ENCODE assay signal across 1 cellular context in genomic region chr6:142946181-142946923, GRCh38.
TF ChIP-seq lines count a peak whose summit lies in the region.

No MANE protein-coding gene starts in this region.

TF ChIP-seq in HEK293, 187 proteins besides CTCF, POLR2A, EP300 and RAD21 (continued from another document and continues in another):
- TF ChIP-seq, protein P1, sequence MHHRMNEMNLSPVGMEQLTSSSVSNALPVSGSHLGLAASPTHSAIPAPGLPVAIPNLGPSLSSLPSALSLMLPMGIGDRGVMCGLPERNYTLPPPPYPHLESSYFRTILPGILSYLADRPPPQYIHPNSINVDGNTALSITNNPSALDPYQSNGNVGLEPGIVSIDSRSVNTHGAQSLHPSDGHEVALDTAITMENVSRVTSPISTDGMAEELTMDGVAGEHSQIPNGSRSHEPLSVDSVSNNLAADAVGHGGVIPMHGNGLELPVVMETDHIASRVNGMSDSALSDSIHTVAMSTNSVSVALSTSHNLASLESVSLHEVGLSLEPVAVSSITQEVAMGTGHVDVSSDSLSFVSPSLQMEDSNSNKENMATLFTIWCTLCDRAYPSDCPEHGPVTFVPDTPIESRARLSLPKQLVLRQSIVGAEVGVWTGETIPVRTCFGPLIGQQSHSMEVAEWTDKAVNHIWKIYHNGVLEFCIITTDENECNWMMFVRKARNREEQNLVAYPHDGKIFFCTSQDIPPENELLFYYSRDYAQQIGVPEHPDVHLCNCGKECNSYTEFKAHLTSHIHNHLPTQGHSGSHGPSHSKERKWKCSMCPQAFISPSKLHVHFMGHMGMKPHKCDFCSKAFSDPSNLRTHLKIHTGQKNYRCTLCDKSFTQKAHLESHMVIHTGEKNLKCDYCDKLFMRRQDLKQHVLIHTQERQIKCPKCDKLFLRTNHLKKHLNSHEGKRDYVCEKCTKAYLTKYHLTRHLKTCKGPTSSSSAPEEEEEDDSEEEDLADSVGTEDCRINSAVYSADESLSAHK (tag by site-specific recombination; IDR thresholded peaks at IDR 0.05) = 0 out of 2 replicates have a peak, but pooled peaks have one; percentile 25
- TF ChIP-seq SCRT1 (tag by site-specific recombination; IDR thresholded peaks at IDR 0.05; ENCODE audit: borderline replicate concordance) (no peak), KLF17 (tag by site-specific recombination; IDR thresholded peaks at IDR 0.05) (no peak; the same call in 1 of the 2 replicates), ZNF202 (tag by site-specific recombination; IDR thresholded peaks at IDR 0.05; ENCODE audit: borderline replicate concordance) (no peak), ZNF777 (tag by site-specific recombination; IDR thresholded peaks at IDR 0.05; ENCODE audit: borderline replicate concordance) (no peak), ZFHX2 (tag by site-specific recombination; conservative IDR thresholded peaks at IDR 0.05) (peak; percentile 70), YY2 (tag by site-specific recombination; IDR thresholded peaks at IDR 0.05) (no peak), ZNF221 (tag by site-specific recombination; IDR thresholded peaks at IDR 0.05; ENCODE audit: borderline replicate concordance) (no peak), ZNF19 (tag by site-specific recombination; IDR thresholded peaks at IDR 0.05; ENCODE audit: low read depth) (no peak), ZNF416 (tag by site-specific recombination; IDR thresholded peaks at IDR 0.05) (no peak), ZNF23 (tag by site-specific recombination; IDR thresholded peaks at IDR 0.05; ENCODE audit: borderline replicate concordance) (no peak), ZNF776 (tag by site-specific recombination; IDR thresholded peaks at IDR 0.05; ENCODE audit: borderline replicate concordance) (no peak), ZIC2 (tag by site-specific recombination; IDR thresholded peaks at IDR 0.05) (peak; percentile 25; the same call in 1 of the 2 replicates), ZNF558 (tag by site-specific recombination; IDR thresholded peaks at IDR 0.05) (no peak), IKZF3 (tag by site-specific recombination; IDR thresholded peaks at IDR 0.05) (peak; percentile 86), ZBTB7A (tag by site-specific recombination; IDR thresholded peaks at IDR 0.05; ENCODE audit: low read depth) (no peak), TCF7L2 (IDR thresholded peaks at IDR 0.05; ENCODE audit: borderline replicate concordance, low read depth, low read length) (no peak), ZNF555 (tag by site-specific recombination; conservative IDR thresholded peaks at IDR 0.05) (no peak), ZNF214 (tag by site-specific recombination; IDR thresholded peaks at IDR 0.05; ENCODE audit: borderline replicate concordance) (no peak), ZNF335 (tag by site-specific recombination; conservative IDR thresholded peaks at IDR 0.05) (peak; percentile 44; the same call in 1 of the 2 replicates), ZNF660 (tag by site-specific recombination; IDR thresholded peaks at IDR 0.05) (peak; percentile 40; the same call in 1 of the 2 replicates), ZNF175 (tag by site-specific recombination; IDR thresholded peaks at IDR 0.05) (no peak), ZNF184 (tag by site-specific recombination; IDR thresholded peaks at IDR 0.05) (no peak), ZBTB17 (tag by site-specific recombination; IDR thresholded peaks at IDR 0.05) (peak; percentile 80), ZSCAN30 (tag by site-specific recombination; IDR thresholded peaks at IDR 0.05) (peak; percentile 73), ZBTB26 (tag by site-specific recombination; optimal IDR thresholded peaks at IDR 0.05) (peak; percentile 55), ZNF112 (tag by site-specific recombination; IDR thresholded peaks at IDR 0.05) (no peak), ZNF366 (tag by site-specific recombination; conservative IDR thresholded peaks at IDR 0.05) (peak; percentile 89), GLIS2 (tag by site-specific recombination; IDR thresholded peaks at IDR 0.05) (peak; percentile 97), ZNF76 (tag by site-specific recombination; IDR thresholded peaks at IDR 0.05; ENCODE audit: borderline replicate concordance, low read depth) (no peak; the same call in 1 of the 2 replicates), ZNF16 (tag by site-specific recombination; IDR thresholded peaks at IDR 0.05; ENCODE audit: low read depth) (0 out of 2 replicates have a peak, but pooled peaks have one; percentile 15), ZNF133 (tag by site-specific recombination; IDR thresholded peaks at IDR 0.05) (no peak), ZNF169 (tag by site-specific recombination; IDR thresholded peaks at IDR 0.05) (no peak), KLF10 (tag by site-specific recombination; IDR thresholded peaks at IDR 0.05) (peak; percentile 68), ZNF747 (tag by site-specific recombination; IDR thresholded peaks at IDR 0.05) (no peak), ZBTB1 (tag by site-specific recombination; IDR thresholded peaks at IDR 0.05) (no peak), SP7 (tag by site-specific recombination; IDR thresholded peaks at IDR 0.05) (peak; percentile 61; the same call in 1 of the 2 replicates), HIC1 (tag by site-specific recombination; IDR thresholded peaks at IDR 0.05) (no peak), ZEB2 (tag by site-specific recombination; IDR thresholded peaks at IDR 0.05) (peak; percentile 65; the same call in 1 of the 2 replicates), ZNF629 (tag by site-specific recombination; IDR thresholded peaks at IDR 0.05) (peak; percentile 96), ZBTB48 (tag by site-specific recombination; IDR thresholded peaks at IDR 0.05) (peak; percentile 59), ZNF248 (tag by site-specific recombination; IDR thresholded peaks at IDR 0.05) (no peak)
- TF ChIP-seq, protein P2, sequence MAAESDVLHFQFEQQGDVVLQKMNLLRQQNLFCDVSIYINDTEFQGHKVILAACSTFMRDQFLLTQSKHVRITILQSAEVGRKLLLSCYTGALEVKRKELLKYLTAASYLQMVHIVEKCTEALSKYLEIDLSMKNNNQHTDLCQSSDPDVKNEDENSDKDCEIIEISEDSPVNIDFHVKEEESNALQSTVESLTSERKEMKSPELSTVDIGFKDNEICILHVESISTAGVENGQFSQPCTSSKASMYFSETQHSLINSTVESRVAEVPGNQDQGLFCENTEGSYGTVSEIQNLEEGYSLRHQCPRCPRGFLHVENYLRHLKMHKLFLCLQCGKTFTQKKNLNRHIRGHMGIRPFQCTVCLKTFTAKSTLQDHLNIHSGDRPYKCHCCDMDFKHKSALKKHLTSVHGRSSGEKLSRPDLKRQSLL (tag by site-specific recombination; IDR thresholded peaks at IDR 0.05) = peak; percentile 78
- TF ChIP-seq, protein P3, sequence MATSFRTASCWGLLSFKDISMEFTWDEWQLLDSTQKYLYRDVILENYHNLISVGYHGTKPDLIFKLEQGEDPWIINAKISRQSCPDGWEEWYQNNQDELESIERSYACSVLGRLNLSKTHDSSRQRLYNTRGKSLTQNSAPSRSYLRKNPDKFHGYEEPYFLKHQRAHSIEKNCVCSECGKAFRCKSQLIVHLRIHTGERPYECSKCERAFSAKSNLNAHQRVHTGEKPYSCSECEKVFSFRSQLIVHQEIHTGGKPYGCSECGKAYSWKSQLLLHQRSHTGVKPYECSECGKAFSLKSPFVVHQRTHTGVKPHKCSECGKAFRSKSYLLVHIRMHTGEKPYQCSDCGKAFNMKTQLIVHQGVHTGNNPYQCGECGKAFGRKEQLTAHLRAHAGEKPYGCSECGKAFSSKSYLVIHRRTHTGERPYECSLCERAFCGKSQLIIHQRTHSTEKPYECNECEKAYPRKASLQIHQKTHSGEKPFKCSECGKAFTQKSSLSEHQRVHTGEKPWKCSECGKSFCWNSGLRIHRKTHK (tag by site-specific recombination; IDR thresholded peaks at IDR 0.05) = no peak
- TF ChIP-seq, protein P4, sequence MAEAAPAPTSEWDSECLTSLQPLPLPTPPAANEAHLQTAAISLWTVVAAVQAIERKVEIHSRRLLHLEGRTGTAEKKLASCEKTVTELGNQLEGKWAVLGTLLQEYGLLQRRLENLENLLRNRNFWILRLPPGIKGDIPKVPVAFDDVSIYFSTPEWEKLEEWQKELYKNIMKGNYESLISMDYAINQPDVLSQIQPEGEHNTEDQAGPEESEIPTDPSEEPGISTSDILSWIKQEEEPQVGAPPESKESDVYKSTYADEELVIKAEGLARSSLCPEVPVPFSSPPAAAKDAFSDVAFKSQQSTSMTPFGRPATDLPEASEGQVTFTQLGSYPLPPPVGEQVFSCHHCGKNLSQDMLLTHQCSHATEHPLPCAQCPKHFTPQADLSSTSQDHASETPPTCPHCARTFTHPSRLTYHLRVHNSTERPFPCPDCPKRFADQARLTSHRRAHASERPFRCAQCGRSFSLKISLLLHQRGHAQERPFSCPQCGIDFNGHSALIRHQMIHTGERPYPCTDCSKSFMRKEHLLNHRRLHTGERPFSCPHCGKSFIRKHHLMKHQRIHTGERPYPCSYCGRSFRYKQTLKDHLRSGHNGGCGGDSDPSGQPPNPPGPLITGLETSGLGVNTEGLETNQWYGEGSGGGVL (tag by site-specific recombination; IDR thresholded peaks at IDR 0.05) = peak; percentile 99
- TF ChIP-seq, protein P5, sequence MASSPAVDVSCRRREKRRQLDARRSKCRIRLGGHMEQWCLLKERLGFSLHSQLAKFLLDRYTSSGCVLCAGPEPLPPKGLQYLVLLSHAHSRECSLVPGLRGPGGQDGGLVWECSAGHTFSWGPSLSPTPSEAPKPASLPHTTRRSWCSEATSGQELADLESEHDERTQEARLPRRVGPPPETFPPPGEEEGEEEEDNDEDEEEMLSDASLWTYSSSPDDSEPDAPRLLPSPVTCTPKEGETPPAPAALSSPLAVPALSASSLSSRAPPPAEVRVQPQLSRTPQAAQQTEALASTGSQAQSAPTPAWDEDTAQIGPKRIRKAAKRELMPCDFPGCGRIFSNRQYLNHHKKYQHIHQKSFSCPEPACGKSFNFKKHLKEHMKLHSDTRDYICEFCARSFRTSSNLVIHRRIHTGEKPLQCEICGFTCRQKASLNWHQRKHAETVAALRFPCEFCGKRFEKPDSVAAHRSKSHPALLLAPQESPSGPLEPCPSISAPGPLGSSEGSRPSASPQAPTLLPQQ (tag by site-specific recombination; IDR thresholded peaks at IDR 0.05) = peak; percentile 88
- TF ChIP-seq, protein P6, sequence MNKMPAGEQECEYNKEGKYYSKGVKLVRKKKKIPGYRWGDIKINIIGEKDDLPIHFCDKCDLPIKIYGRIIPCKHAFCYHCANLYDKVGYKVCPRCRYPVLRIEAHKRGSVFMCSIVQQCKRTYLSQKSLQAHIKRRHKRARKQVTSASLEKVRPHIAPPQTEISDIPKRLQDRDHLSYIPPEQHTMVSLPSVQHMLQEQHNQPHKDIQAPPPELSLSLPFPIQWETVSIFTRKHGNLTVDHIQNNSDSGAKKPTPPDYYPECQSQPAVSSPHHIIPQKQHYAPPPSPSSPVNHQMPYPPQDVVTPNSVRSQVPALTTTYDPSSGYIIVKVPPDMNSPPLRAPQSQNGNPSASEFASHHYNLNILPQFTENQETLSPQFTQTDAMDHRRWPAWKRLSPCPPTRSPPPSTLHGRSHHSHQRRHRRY (tag by site-specific recombination; IDR thresholded peaks at IDR 0.05) = no peak
- TF ChIP-seq, protein P7, sequence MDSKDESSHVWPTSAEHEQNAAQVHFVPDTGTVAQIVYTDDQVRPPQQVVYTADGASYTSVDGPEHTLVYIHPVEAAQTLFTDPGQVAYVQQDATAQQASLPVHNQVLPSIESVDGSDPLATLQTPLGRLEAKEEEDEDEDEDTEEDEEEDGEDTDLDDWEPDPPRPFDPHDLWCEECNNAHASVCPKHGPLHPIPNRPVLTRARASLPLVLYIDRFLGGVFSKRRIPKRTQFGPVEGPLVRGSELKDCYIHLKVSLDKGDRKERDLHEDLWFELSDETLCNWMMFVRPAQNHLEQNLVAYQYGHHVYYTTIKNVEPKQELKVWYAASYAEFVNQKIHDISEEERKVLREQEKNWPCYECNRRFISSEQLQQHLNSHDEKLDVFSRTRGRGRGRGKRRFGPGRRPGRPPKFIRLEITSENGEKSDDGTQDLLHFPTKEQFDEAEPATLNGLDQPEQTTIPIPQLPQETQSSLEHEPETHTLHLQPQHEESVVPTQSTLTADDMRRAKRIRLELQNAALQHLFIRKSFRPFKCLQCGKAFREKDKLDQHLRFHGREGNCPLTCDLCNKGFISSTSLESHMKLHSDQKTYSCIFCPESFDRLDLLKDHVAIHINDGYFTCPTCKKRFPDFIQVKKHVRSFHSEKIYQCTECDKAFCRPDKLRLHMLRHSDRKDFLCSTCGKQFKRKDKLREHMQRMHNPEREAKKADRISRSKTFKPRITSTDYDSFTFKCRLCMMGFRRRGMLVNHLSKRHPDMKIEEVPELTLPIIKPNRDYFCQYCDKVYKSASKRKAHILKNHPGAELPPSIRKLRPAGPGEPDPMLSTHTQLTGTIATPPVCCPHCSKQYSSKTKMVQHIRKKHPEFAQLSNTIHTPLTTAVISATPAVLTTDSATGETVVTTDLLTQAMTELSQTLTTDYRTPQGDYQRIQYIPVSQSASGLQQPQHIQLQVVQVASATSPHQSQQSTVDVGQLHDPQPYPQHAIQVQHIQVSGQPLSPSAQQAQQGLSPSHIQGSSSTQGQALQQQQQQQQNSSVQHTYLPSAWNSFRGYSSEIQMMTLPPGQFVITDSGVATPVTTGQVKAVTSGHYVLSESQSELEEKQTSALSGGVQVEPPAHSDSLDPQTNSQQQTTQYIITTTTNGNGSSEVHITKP (tag by site-specific recombination; IDR thresholded peaks at IDR 0.05) = peak; percentile 79
